29 cellular contexts compared by ENCODE assay signal in genomic region chr10:120349069-120349468, GRCh38.
"Had no signal": no experiment of that assay in that cellular context is flagged by ENCODE, and none has a peak within 500 bp of the region (broad histone marks: within the 10 kb centered on the region; RNA-seq: fewer than 3 reads in every experiment).

No MANE protein-coding gene starts in this region.

- H3K27ac Mint-ChIP-seq: stimulated activated effector memory CD8-positive, alpha-beta T cell treated with anti-CD3 and anti-CD28 coated beads, Interleukin-12 subunit alpha, Interleukin-12 subunit beta, amount 100 ng/mL, for 72 hours; stimulated activated memory B cell treated with anti-CD40 and anti-IgM and Interleukin-4, amounts not matched to agents 10 μg/mL and 1 μg/mL and 100 μg/mL, for 72 hours; stimulated activated naive B cell treated with anti-CD40 and anti-IgM and Interleukin-4, amounts not matched to agents 10 μg/mL and 1 μg/mL and 100 μg/mL, for 72 hours; stimulated activated naive CD8-positive, alpha-beta T cell treated with anti-CD3 and anti-CD28 coated beads, Interleukin-15, amount 100 ng/mL, for 72 hours; stimulated activated naive CD8-positive, alpha-beta T cell treated with anti-CD3 and anti-CD28 coated beads, Interleukin-15, Interleukin-2, amounts not matched to agents 100 ng/mL and 50 ng/mL, for 24 hours; type B pancreatic cell had no signal

- FAIRE-seq: urothelium cell line had no signal

- H3K36me3 ChIP-seq: stomach, suprapubic skin, thoracic aorta, thyroid gland, tibial artery, tibial nerve, transverse colon, upper lobe of left lung, upper lobe of right lung, uterus, vagina had no signal

- H3K27ac ChIP-seq: stomach, suprapubic skin, testis, thoracic aorta, thyroid gland, tibial artery, tibial nerve, transverse colon, upper lobe of left lung, upper lobe of right lung, uterus, vagina had no signal

- H3K4me3 ChIP-seq: stomach, suprapubic skin, testis, thoracic aorta, thyroid gland, tibial artery, tibial nerve, transverse colon, upper lobe of left lung, upper lobe of right lung, uterus, vagina had no signal

- H3K4me3 Mint-ChIP-seq: stimulated activated effector memory CD8-positive, alpha-beta T cell treated with anti-CD3 and anti-CD28 coated beads, Interleukin-12 subunit alpha, Interleukin-12 subunit beta, amount 100 ng/mL, for 72 hours; stimulated activated memory B cell treated with anti-CD40 and anti-IgM and Interleukin-4, amounts not matched to agents 10 μg/mL and 1 μg/mL and 100 μg/mL, for 72 hours; stimulated activated naive B cell treated with anti-CD40 and anti-IgM and Interleukin-4, amounts not matched to agents 10 μg/mL and 1 μg/mL and 100 μg/mL, for 72 hours; stimulated activated naive CD8-positive, alpha-beta T cell treated with anti-CD3 and anti-CD28 coated beads, Interleukin-15, amount 100 ng/mL, for 72 hours; stimulated activated naive CD8-positive, alpha-beta T cell treated with anti-CD3 and anti-CD28 coated beads, Interleukin-15, Interleukin-2, amounts not matched to agents 100 ng/mL and 50 ng/mL, for 24 hours; type B pancreatic cell had no signal

- ATAC-seq: stimulated activated effector memory CD8-positive, alpha-beta T cell treated with anti-CD3 and anti-CD28 coated beads, Interleukin-12 subunit alpha, Interleukin-12 subunit beta, amount 100 ng/mL, for 72 hours; stimulated activated memory B cell treated with anti-CD40 and anti-IgM and Interleukin-4, amounts not matched to agents 10 μg/mL and 1 μg/mL and 100 μg/mL, for 72 hours; stimulated activated naive B cell treated with anti-CD40 and anti-IgM and Interleukin-4, amounts not matched to agents 10 μg/mL and 1 μg/mL and 100 μg/mL, for 72 hours; stimulated activated naive CD8-positive, alpha-beta T cell treated with anti-CD3 and anti-CD28 coated beads, Interleukin-15, amount 100 ng/mL, for 72 hours; stimulated activated naive CD8-positive, alpha-beta T cell treated with anti-CD3 and anti-CD28 coated beads, Interleukin-15, Interleukin-2, amounts not matched to agents 100 U/mL and 50 U/mL, for 24 hours; upper lobe of right lung had no signal

- H3K9me3 ChIP-seq: suprapubic skin, testis, thoracic aorta, thyroid gland, tibial artery, transverse colon, upper lobe of right lung, uterus, vagina had no signal

- H3K9me3 Mint-ChIP-seq: stimulated activated effector memory CD8-positive, alpha-beta T cell treated with anti-CD3 and anti-CD28 coated beads, Interleukin-12 subunit alpha, Interleukin-12 subunit beta, amount 100 ng/mL, for 72 hours; stimulated activated memory B cell treated with anti-CD40 and anti-IgM and Interleukin-4, amounts not matched to agents 10 μg/mL and 1 μg/mL and 100 μg/mL, for 72 hours; stimulated activated naive B cell treated with anti-CD40 and anti-IgM and Interleukin-4, amounts not matched to agents 10 μg/mL and 1 μg/mL and 100 μg/mL, for 72 hours; stimulated activated naive CD8-positive, alpha-beta T cell treated with anti-CD3 and anti-CD28 coated beads, Interleukin-15, amount 100 ng/mL, for 72 hours; stimulated activated naive CD8-positive, alpha-beta T cell treated with anti-CD3 and anti-CD28 coated beads, Interleukin-15, Interleukin-2, amounts not matched to agents 100 ng/mL and 50 ng/mL, for 24 hours; type B pancreatic cell had no signal

- DNase-seq: stimulated activated CD4-positive, alpha-beta T cell treated with anti-CD3 and anti-CD28 coated beads, Interleukin-2, amount 100 ng/mL, for 48 hours; stimulated activated CD4-positive, alpha-beta T cell treated with anti-CD3 and anti-CD28 coated beads, Interleukin-4, amount 100 ng/mL, for 1 hour; stimulated activated CD4-positive, alpha-beta T cell treated with anti-CD3 and anti-CD28 coated beads, Interleukin-4, amount 100 ng/mL, for 24 hours; stimulated activated CD4-positive, alpha-beta T cell treated with anti-CD3 and anti-CD28 coated beads, Interleukin-4, amount 100 ng/mL, for 4 hours; stimulated activated CD8-positive, alpha-beta memory T cell treated with anti-CD3 and anti-CD28 coated beads, Interleukin-4, amount 100 ng/mL, for 48 hours; stimulated activated naive B cell treated with anti-CD40 and anti-IgM and Interleukin-4, amounts not matched to agents 10 μg/mL and 1 μg/mL and 100 μg/mL, for 72 hours; stimulated activated naive CD4-positive, alpha-beta T cell; stimulated activated naive CD4-positive, alpha-beta T cell treated with Interleukin-2 at 50 U/mL for 16 hours; stimulated activated naive CD8-positive, alpha-beta T cell treated with anti-CD3 and anti-CD28 coated beads, Interleukin-15, amount 100 ng/mL, for 72 hours; stimulated activated naive CD8-positive, alpha-beta T cell treated with anti-CD3 and anti-CD28 coated beads, Interleukin-15, Interleukin-2, amounts not matched to agents 100 U/mL and 50 U/mL, for 24 hours; stomach; substantia nigra; testis; thyroid gland; tibial artery; transverse colon; trophoblast cell; upper lobe of left lung; upper lobe of right lung; uterus had no signal

- H3K4me1 ChIP-seq: stomach, suprapubic skin, testis, thyroid gland, tibial artery, tibial nerve, transverse colon, upper lobe of left lung, upper lobe of right lung, uterus, vagina had no signal

- H3K4me1 Mint-ChIP-seq: stimulated activated effector memory CD8-positive, alpha-beta T cell treated with anti-CD3 and anti-CD28 coated beads, Interleukin-12 subunit alpha, Interleukin-12 subunit beta, amount 100 ng/mL, for 72 hours; stimulated activated memory B cell treated with anti-CD40 and anti-IgM and Interleukin-4, amounts not matched to agents 10 μg/mL and 1 μg/mL and 100 μg/mL, for 72 hours; stimulated activated naive B cell treated with anti-CD40 and anti-IgM and Interleukin-4, amounts not matched to agents 10 μg/mL and 1 μg/mL and 100 μg/mL, for 72 hours; stimulated activated naive CD8-positive, alpha-beta T cell treated with anti-CD3 and anti-CD28 coated beads, Interleukin-15, amount 100 ng/mL, for 72 hours had no signal

- H3K36me3 Mint-ChIP-seq: stimulated activated effector memory CD8-positive, alpha-beta T cell treated with anti-CD3 and anti-CD28 coated beads, Interleukin-12 subunit alpha, Interleukin-12 subunit beta, amount 100 ng/mL, for 72 hours; stimulated activated memory B cell treated with anti-CD40 and anti-IgM and Interleukin-4, amounts not matched to agents 10 μg/mL and 1 μg/mL and 100 μg/mL, for 72 hours; stimulated activated naive B cell treated with anti-CD40 and anti-IgM and Interleukin-4, amounts not matched to agents 10 μg/mL and 1 μg/mL and 100 μg/mL, for 72 hours; type B pancreatic cell had no signal

- H3K27me3 Mint-ChIP-seq: stimulated activated naive CD8-positive, alpha-beta T cell treated with anti-CD3 and anti-CD28 coated beads, Interleukin-15, Interleukin-2, amounts not matched to agents 100 ng/mL and 50 ng/mL, for 24 hours had no signal

- H3K27me3 ChIP-seq: suprapubic skin, testis, thyroid gland, tibial nerve, transverse colon, upper lobe of left lung, upper lobe of right lung, uterus, vagina had no signal
